Comparison of ENCODE assay signal across 1 cellular context in genomic region chr12:52801773-52802172, GRCh38.
TF ChIP-seq lines count a peak whose summit lies in the region.

No MANE protein-coding gene starts in this region.

TF ChIP-seq in A549, 52 proteins besides CTCF, POLR2A, EP300 and RAD21 (continued from another document):
- TF ChIP-seq RCOR1 (IDR thresholded peaks at IDR 0.05; ENCODE audit: low read depth, low read length) (no peak), KDM1A (IDR thresholded peaks at IDR 0.05; ENCODE audit: low read depth) (no peak), SREBF2 (IDR thresholded peaks at IDR 0.05) (no peak), CBX8 (IDR thresholded peaks at IDR 0.05) (no peak), NR3C1 (IDR thresholded peaks at IDR 0.05) (no peak), HMGXB4 (CRISPR knock-in tag; IDR thresholded peaks at IDR 0.05; ENCODE audit: borderline replicate concordance) (no peak), RARB (CRISPR knock-in tag; IDR thresholded peaks at IDR 0.05) (no peak), EHMT2 (IDR thresholded peaks at IDR 0.05; ENCODE audit: low read depth) (no peak), CHD2 (IDR thresholded peaks at IDR 0.05; ENCODE audit: low read length, partially characterized antibody) (no peak)
